9 cellular contexts compared by ENCODE assay signal in the genomic region with DNA sequence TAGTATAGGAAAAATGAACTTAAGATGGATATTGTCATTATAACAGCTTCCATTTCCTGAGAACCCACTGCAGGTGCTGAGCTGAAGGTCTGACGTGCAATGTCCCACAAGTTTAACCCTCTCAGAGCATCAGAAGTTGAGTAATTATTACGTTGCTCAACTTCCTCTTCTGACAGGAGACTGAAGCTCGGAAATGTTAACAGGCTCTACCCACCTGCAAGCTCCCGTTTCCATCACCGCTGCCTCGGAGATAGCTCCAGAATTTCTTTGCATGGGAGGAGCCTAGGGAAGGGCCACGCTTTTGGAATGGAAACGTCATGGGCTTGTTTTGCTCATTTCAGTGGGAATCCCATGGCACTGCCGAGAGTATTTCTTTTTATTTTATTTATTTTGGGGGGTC. TPM values are rescaled to one million over a fixed set of nuclear protein-coding genes. Genes with fewer than 3 reads are reported as not detected.
DNase-seq lines count a peak whose midpoint lies in the region; ATAC-seq and TF ChIP-seq lines count a peak whose summit lies in the region.
"Had no signal": no experiment of that assay in that cellular context is flagged by ENCODE, and none has a peak within 500 bp of the region (broad histone marks: within the 10 kb centered on the region; RNA-seq: fewer than 3 reads in every experiment).

No MANE protein-coding gene starts in this region.

- H2AFZ ChIP-seq in DND-41 (ENCODE audit: low read depth, low read length) (0 out of 2 replicates have a peak overlapping the region, but pooled peaks have one; percentile 38), MM.1S (ENCODE audit: low read length) (no peak overlapping the region), mesenchymal stem cell (ENCODE audit: low read depth, low read length) (no peak overlapping the region), smooth muscle cell (ENCODE audit: low read depth) (no peak overlapping the region)

- H3K23ac ChIP-seq in mesenchymal stem cell (ENCODE audit: low read length in 2 of 2) = no peak overlapping the region

- H3K27me3 Mint-ChIP-seq in activated CD8-positive, alpha-beta T cell treated with anti-CD3 and anti-CD28 coated beads for 36 hours = peaks cover 10% of the 10 kb centered on the region

- no peak overlapping the region for H2AK5ac ChIP-seq in mesenchymal stem cell (ENCODE audit: low read length, severe bottlenecking)

- no peak overlapping the region for H2BK120ac ChIP-seq in mesenchymal stem cell (ENCODE audit: low read depth, low read length)

- intact Hi-C loops in activated CD8-positive, alpha-beta T cell treated with anti-CD3 and anti-CD28 coated beads for 36 hours (cut with micrococcal nuclease) = no loop called here

- DNase-seq in DND-41 (no peak), MM.1S (no peak), mesenchymal stem cell (peak; percentile 37), GM19238 (ENCODE audit: insufficient read length, low spot score) (no peak), smooth muscle cell (lab: John Stamatoyannopoulos, UW; ENCODE audit: unreplicated experiment) (no peak)
- DNase-seq in activated CD8-positive, alpha-beta T cell treated with anti-CD3 and anti-CD28 coated beads for 36 hours = peak; percentile 61
- DNase-seq: pancreas had no signal

- ATAC-seq in DND-41 (ENCODE audit: insufficient read depth, low read depth) (no peak), GM18502 (IDR thresholded peaks at IDR 0.05; ENCODE audit: poor library complexity, unreplicated experiment) (no peak), HG03097 (IDR thresholded peaks at IDR 0.05; ENCODE audit: low FRiP score, unreplicated experiment) (no peak)
- ATAC-seq in activated CD8-positive, alpha-beta T cell treated with anti-CD3 and anti-CD28 coated beads for 36 hours = peak; percentile 47

- H3K9me2 ChIP-seq in MM.1S (replicated peaks; ENCODE audit: insufficient read depth, low read length) = no peaks in the 10 kb centered on the region

- peaks cover 3% of the 10 kb centered on the region for H3K79me1 ChIP-seq in mesenchymal stem cell (replicated peaks; ENCODE audit: low read length, poor library complexity, severe bottlenecking)

- H3K4me1 Mint-ChIP-seq in activated CD8-positive, alpha-beta T cell treated with anti-CD3 and anti-CD28 coated beads for 36 hours (ENCODE audit: low read depth) = peaks cover 45% of the 10 kb centered on the region

- no peak overlapping the region for H2BK5ac ChIP-seq in mesenchymal stem cell (ENCODE audit: low read depth, low read length, poor library complexity, severe bottlenecking)

- H3K79me2 ChIP-seq in DND-41 (ENCODE audit: insufficient read depth, low read length) = peaks cover 40% of the 10 kb centered on the region
- peaks cover 40% of the 10 kb centered on the region for H3K79me2 ChIP-seq in MM.1S (ENCODE audit: low read length)
- peaks cover 28% of the 10 kb centered on the region for H3K79me2 ChIP-seq in smooth muscle cell (ENCODE audit: low read depth)

- H4K91ac ChIP-seq in mesenchymal stem cell (ENCODE audit: low read length) = no peak overlapping the region

- peaks cover 14% of the 10 kb centered on the region for H3K36me3 ChIP-seq in DND-41 (ENCODE audit: insufficient read depth, low read length)
- no peaks in the 10 kb centered on the region; the same call in 1 of the 2 replicates for H3K36me3 ChIP-seq in MM.1S (replicated peaks; ENCODE audit: insufficient read depth, low read length)
- H3K36me3 ChIP-seq in mesenchymal stem cell (ENCODE audit: control insufficient read depth in 1 of 2, insufficient read depth in 2 of 2, low read depth in 1 of 2, low read length in 2 of 2) = peaks cover 5 to 7% of the 10 kb centered on the region in 2 experiments
- no peaks in the 10 kb centered on the region for H3K36me3 ChIP-seq in smooth muscle cell (ENCODE audit: low read depth)
- H3K36me3 ChIP-seq: pancreas had no signal

- H3K14ac ChIP-seq in mesenchymal stem cell (ENCODE audit: low read length in 2 of 2) = no peak overlapping the region

- H3K27me3 ChIP-seq in DND-41 (ENCODE audit: insufficient read depth, low read length, poor library complexity) = peaks cover 15% of the 10 kb centered on the region
- H3K27me3 ChIP-seq in MM.1S (replicated peaks; ENCODE audit: insufficient read depth, low read length) = peaks cover 19% of the 10 kb centered on the region
- H3K27me3 ChIP-seq in mesenchymal stem cell (ENCODE audit: control insufficient read depth in 1 of 2, insufficient read depth in 1 of 2, low read length in 2 of 2) = no peaks in the 10 kb centered on the region
- H3K27me3 ChIP-seq in smooth muscle cell (ENCODE audit: low read depth) = no peaks in the 10 kb centered on the region
- H3K27me3 ChIP-seq: pancreas had no signal

- H3K4me3 ChIP-seq in DND-41 (ENCODE audit: low read depth in 1 of 2, low read length in 2 of 2) (peak overlapping the region in 1 of 2 experiments; percentile 98; a peak in 2 of 4 replicates), MM.1S (ENCODE audit: low read length) (no peak overlapping the region), mesenchymal stem cell (ENCODE audit: insufficient read depth in 1 of 2, low read depth in 1 of 2, low read length in 2 of 2) (no peak overlapping the region), smooth muscle cell (no peak overlapping the region)

- H3K18ac ChIP-seq in mesenchymal stem cell (ENCODE audit: low read depth in 1 of 2, low read length in 2 of 2) = no peak overlapping the region

- H3K4me3 Mint-ChIP-seq in activated CD8-positive, alpha-beta T cell treated with anti-CD3 and anti-CD28 coated beads for 36 hours = peak overlapping the region; percentile 77

- H3K4ac ChIP-seq in mesenchymal stem cell (ENCODE audit: low read depth in 1 of 2, low read length in 2 of 2) = no peak overlapping the region

- H3K36me3 Mint-ChIP-seq in activated CD8-positive, alpha-beta T cell treated with anti-CD3 and anti-CD28 coated beads for 36 hours (ENCODE audit: low read depth) = peaks cover 25% of the 10 kb centered on the region

- H3K27ac Mint-ChIP-seq in activated CD8-positive, alpha-beta T cell treated with anti-CD3 and anti-CD28 coated beads for 36 hours = peak overlapping the region; percentile 80

- POLR2A ChIA-PET in activated CD8-positive, alpha-beta T cell treated with anti-CD3 and anti-CD28 coated beads for 36 hours (lab: Charles Lee) = interaction anchor here (1.0 to 2.9 kb wide), 6 partner anchors 9 to 485 kb away, joined by 3 to 12 read pairs (median 6); a partner anchor contains a TSS

- H3K9me3 Mint-ChIP-seq in activated CD8-positive, alpha-beta T cell treated with anti-CD3 and anti-CD28 coated beads for 36 hours = no peaks in the 10 kb centered on the region

- H3K9ac ChIP-seq in DND-41 (ENCODE audit: low read depth, low read length) = peak overlapping the region; percentile 92
- H3K9ac ChIP-seq in MM.1S (ENCODE audit: low read length) = no peak overlapping the region
- no peak overlapping the region for H3K9ac ChIP-seq in mesenchymal stem cell (ENCODE audit: low read length)
- no peak overlapping the region for H3K9ac ChIP-seq in smooth muscle cell (ENCODE audit: low read depth)

- H2BK15ac ChIP-seq in mesenchymal stem cell (ENCODE audit: low read depth, poor library complexity, severe bottlenecking) = peak overlapping the region; percentile 44

- CTCF ChIA-PET in activated CD8-positive, alpha-beta T cell treated with anti-CD3 and anti-CD28 coated beads for 36 hours (lab: Charles Lee) = interaction anchor here (0.9 to 10.1 kb wide), 37 partner anchors 11 to 544 kb away, joined by 3 to 131 read pairs (median 4); a partner anchor contains a TSS

- H4K20me1 ChIP-seq in DND-41 (ENCODE audit: insufficient read depth, low read length) = peaks cover 37% of the 10 kb centered on the region
- H4K20me1 ChIP-seq in MM.1S (ENCODE audit: insufficient read depth, low read length) = peaks cover 6% of the 10 kb centered on the region; the same call in 1 of the 2 replicates
- H4K20me1 ChIP-seq in smooth muscle cell (ENCODE audit: low read depth) = peaks cover 30% of the 10 kb centered on the region

- 71% methylated on average over 9 of the region's 9 CpGs for WGBS in mesenchymal stem cell
- 71% methylated on average over 9 of the region's 9 CpGs for WGBS in smooth muscle cell (ENCODE audit: low lambda C conversion rate)

- no peaks in the 10 kb centered on the region for H3K9me3 ChIP-seq in DND-41 (ENCODE audit: insufficient read depth, low read length, severe bottlenecking)
- no peaks in the 10 kb centered on the region for H3K9me3 ChIP-seq in MM.1S (replicated peaks; ENCODE audit: insufficient read depth, low read length)
- no peaks in the 10 kb centered on the region for H3K9me3 ChIP-seq in mesenchymal stem cell (ENCODE audit: control insufficient read depth, low read length)
- H3K9me3 ChIP-seq in smooth muscle cell (replicated peaks; ENCODE audit: low read depth) = no peaks in the 10 kb centered on the region
- H3K9me3 ChIP-seq: pancreas had no signal

- TF ChIP-seq CTCF in DND-41 (IDR thresholded peaks at IDR 0.05; ENCODE audit: borderline replicate concordance, extremely low read depth, low read length, poor library complexity, severe bottlenecking) = no peak
- TF ChIP-seq CTCF in MM.1S (IDR thresholded peaks at IDR 0.05; ENCODE audit: low read length) = no peak
- no peak for TF ChIP-seq CTCF in activated CD8-positive, alpha-beta T cell treated with anti-CD3 and anti-CD28 coated beads for 36 hours (IDR thresholded peaks at IDR 0.05)
- TF ChIP-seq CTCF in smooth muscle cell (IDR thresholded peaks at IDR 0.05; ENCODE audit: borderline replicate concordance, insufficient read depth, poor library complexity, severe bottlenecking) = no peak

- peak overlapping the region; percentile 98 for H3K4me2 ChIP-seq in DND-41 (ENCODE audit: insufficient read depth, low read length)
- H3K4me2 ChIP-seq in MM.1S (ENCODE audit: low read depth, low read length) = peak overlapping the region; percentile 26; the same call in 1 of the 2 replicates
- H3K4me2 ChIP-seq in mesenchymal stem cell (ENCODE audit: low read length, poor library complexity, severe bottlenecking) = no peak overlapping the region
- no peak overlapping the region for H3K4me2 ChIP-seq in smooth muscle cell

- no peak overlapping the region for H4K8ac ChIP-seq in mesenchymal stem cell (ENCODE audit: low read length)

- no peak overlapping the region for H3K27ac ChIP-seq in DND-41 (ENCODE audit: low read length)
- no peak overlapping the region for H3K27ac ChIP-seq in MM.1S (ENCODE audit: low read length)
- no peak overlapping the region for H3K27ac ChIP-seq in mesenchymal stem cell (ENCODE audit: low read length, poor library complexity, severe bottlenecking)
- no peak overlapping the region for H3K27ac ChIP-seq in smooth muscle cell (ENCODE audit: low read depth)

- H3F3A ChIP-seq in MM.1S (ENCODE audit: insufficient read depth, low read length) = peaks cover 11% of the 10 kb centered on the region
- peaks cover 16% of the 10 kb centered on the region for H3F3A ChIP-seq in smooth muscle cell (ENCODE audit: low read depth)

- H3K4me1 ChIP-seq in DND-41 (ENCODE audit: insufficient read depth, low read length) = peaks cover 56% of the 10 kb centered on the region
- peaks cover 8% of the 10 kb centered on the region; the same call in 1 of the 2 replicates for H3K4me1 ChIP-seq in MM.1S (ENCODE audit: low read length)
- H3K4me1 ChIP-seq in mesenchymal stem cell (ENCODE audit: control insufficient read depth, insufficient read depth, low read depth, low read length) = peaks cover 32% of the 10 kb centered on the region
- peaks cover 15% of the 10 kb centered on the region for H3K4me1 ChIP-seq in smooth muscle cell (ENCODE audit: low read depth)

- H2BK12ac ChIP-seq in mesenchymal stem cell (ENCODE audit: low read length in 2 of 2) = no peak overlapping the region

RNA-seq across cellular contexts. Expression of a gene that starts 1.0 kb away (rescaled TPM):
- 10 to 100 TPM; 69.5 to 74.4 TPM for total RNA-seq in activated CD8-positive, alpha-beta T cell treated with anti-CD3 and anti-CD28 coated beads for 36 hours
- 38.5 TPM for polyA plus RNA-seq in mesenchymal stem cell (2013, experiment 1 of 2)
- 39.6 TPM for polyA plus RNA-seq in mesenchymal stem cell (2013, experiment 2 of 2)
- total RNA-seq in smooth muscle cell = 24.7 and 42.9 TPM in 2 replicates
- 118 and 129 TPM in 2 replicates for polyA plus RNA-seq in smooth muscle cell

RNA-seq across cellular contexts. Expression of a gene that starts 4.0 kb away (rescaled TPM):
- not detected for total RNA-seq in activated CD8-positive, alpha-beta T cell treated with anti-CD3 and anti-CD28 coated beads for 36 hours
- 0.03 TPM for polyA plus RNA-seq in mesenchymal stem cell (2013, experiment 1 of 2)
- 0.04 TPM for polyA plus RNA-seq in mesenchymal stem cell (2013, experiment 2 of 2)
- not detected in 2 replicates for total RNA-seq in smooth muscle cell
- polyA plus RNA-seq in smooth muscle cell = 0.59 TPM in 1 of 2 replicates, not detected in the other
- total RNA-seq: pancreas had no signal
- polyA plus RNA-seq: pancreas had no signal

RNA-seq across cellular contexts. Expression of a gene that starts 17.0 kb away (rescaled TPM):
- total RNA-seq in activated CD8-positive, alpha-beta T cell treated with anti-CD3 and anti-CD28 coated beads for 36 hours = 10 to 100 TPM; 16.6 TPM
- 11.6 TPM for polyA plus RNA-seq in mesenchymal stem cell (2013, experiment 1 of 2)
- polyA plus RNA-seq in mesenchymal stem cell (2013, experiment 2 of 2) = 11.6 TPM
- 10.9 and 13.8 TPM in 2 replicates for total RNA-seq in smooth muscle cell
- 22.2 and 26.0 TPM in 2 replicates for polyA plus RNA-seq in smooth muscle cell

RNA-seq across cellular contexts. Expression of a gene that starts 40.5 kb away (rescaled TPM):
- 1 to 10 TPM in 1 of 2 experiments, under 1 TPM in 1; 0.85 to 1.2 TPM for total RNA-seq in activated CD8-positive, alpha-beta T cell treated with anti-CD3 and anti-CD28 coated beads for 36 hours
- 19.5 TPM for polyA plus RNA-seq in mesenchymal stem cell (2013, experiment 1 of 2)
- polyA plus RNA-seq in mesenchymal stem cell (2013, experiment 2 of 2) = 20.1 TPM
- total RNA-seq in smooth muscle cell = 59.9 and 87.7 TPM in 2 replicates
- 180 and 234 TPM in 2 replicates for polyA plus RNA-seq in smooth muscle cell

Comparison
In these comparisons a context has a peak if more than half of its experiments do, and no peak if none do; other contexts are left out.
1. DNase-seq: peak in activated CD8-positive, alpha-beta T cell treated with anti-CD3 and anti-CD28 coated beads for 36 hours (single experiment) and mesenchymal stem cell (single experiment); none in DND-41 (single experiment), MM.1S (single experiment), GM19238 (single experiment) and smooth muscle cell (single experiment).
2. H3K4me2 ChIP-seq: peak in DND-41 (single experiment) and MM.1S (single experiment); none in mesenchymal stem cell (single experiment) and smooth muscle cell (single experiment).